In genomic region chr1:3827813-3828307, GRCh38 we compare ENCODE assay signal across 18 cellular contexts. TPM values are rescaled to one million over a fixed set of nuclear protein-coding genes. Genes with fewer than 3 reads are reported as not detected.
A peak's percentile ranks its signal among the peaks of the same experiment; 100 is the strongest.
DNase-seq lines count a peak whose midpoint lies in the region; ATAC-seq and TF ChIP-seq lines count a peak whose summit lies in the region.
"Had no signal": no experiment of that assay in that cellular context is flagged by ENCODE, and none has a peak within 500 bp of the region (broad histone marks: within the 10 kb centered on the region; RNA-seq: fewer than 3 reads in every experiment).

No MANE protein-coding gene starts in this region.

- H3K36me3 Mint-ChIP-seq in HFFc6 (ENCODE audit: low read depth) = peaks cover 17% of the 10 kb centered on the region

- ATAC-seq in HG03442 (IDR thresholded peaks at IDR 0.05; ENCODE audit: unreplicated experiment) (no peak), GM18867 (IDR thresholded peaks at IDR 0.05; ENCODE audit: unreplicated experiment) (no peak)
- ATAC-seq: activated T-cell treated with anti-CD3 and anti-CD28 coated beads, Interleukin-2, amount 50 U/mL, for 4 hours; natural killer cell treated with Interleukin-12 subunit alpha and Interleukin-12 subunit beta and Interleukin-15 and Interleukin-18, amount 100 ng/mL, for 72 hours; sciatic nerve; stimulated activated memory B cell treated with anti-CD40 and anti-IgM and Interleukin-4, amounts not matched to agents 10 μg/mL and 1 μg/mL and 100 μg/mL, for 72 hours had no signal

- H3K27me3 Mint-ChIP-seq in HFFc6 (ENCODE audit: insufficient read depth) = no peaks in the 10 kb centered on the region
- H3K27me3 Mint-ChIP-seq: activated CD4-positive, alpha-beta T cell treated with anti-CD3 and anti-CD28 coated beads, Interleukin-2, amount 10 ng/mL, durations not matched to agents 24 days and 14 days; natural killer cell treated with Interleukin-12 subunit alpha and Interleukin-12 subunit beta and Interleukin-15 and Interleukin-18, amount 100 ng/mL, for 72 hours; stimulated activated memory B cell treated with anti-CD40 and anti-IgM and Interleukin-4, amounts not matched to agents 10 μg/mL and 1 μg/mL and 100 μg/mL, for 72 hours had no signal

- H3K9me3 Mint-ChIP-seq in HFFc6 = no peaks in the 10 kb centered on the region
- H3K9me3 Mint-ChIP-seq: activated CD4-positive, alpha-beta T cell treated with anti-CD3 and anti-CD28 coated beads, Interleukin-2, amount 10 ng/mL, durations not matched to agents 24 days and 14 days; activated T-cell treated with anti-CD3 and anti-CD28 coated beads, Interleukin-2, amount 50 U/mL, for 4 hours; natural killer cell treated with Interleukin-12 subunit alpha and Interleukin-12 subunit beta and Interleukin-15 and Interleukin-18, amount 100 ng/mL, for 72 hours; stimulated activated memory B cell treated with anti-CD40 and anti-IgM and Interleukin-4, amounts not matched to agents 10 μg/mL and 1 μg/mL and 100 μg/mL, for 72 hours had no signal

- in situ Hi-C loops in ACHN (cut with HindIII; ENCODE audit: low pct_ligation_motif_present, low pct_unique_long_range_greater_than_20kb, low sequenced_read_pairs) = no loop called here

- TF ChIP-seq CTCF in HFFc6 (IDR thresholded peaks at IDR 0.05) (0 out of 2 replicates have a peak, but pooled peaks have one; percentile 23), choroid plexus epithelial cell (conservative IDR thresholded peaks at IDR 0.05; ENCODE audit: low read depth, low read length) (no peak)

- DNase-seq in ACHN (peak; percentile 37), HFFc6 (no peak), choroid plexus epithelial cell (ENCODE audit: low read depth) (peak; percentile 30), medulla oblongata (ENCODE audit: extremely low spot score) (peak; percentile 62), NCI-H524 treated with DMSO at 0.1 percent for 48 hours (lab: John Stamatoyannopoulos, UW) (no peak), NCI-H1105 (lab: John Stamatoyannopoulos, UW) (no peak)
- DNase-seq: activated CD4-positive, alpha-beta T cell treated with anti-CD3 and anti-CD28 coated beads, Interleukin-2, amount 10 ng/mL, durations not matched to agents 24 days and 14 days; activated T-cell treated with anti-CD3 and anti-CD28 coated beads, Interleukin-2, amount 50 U/mL, for 4 hours; amniotic stem cell; lower lobe of right lung; NCI-H187 treated with DMSO at 0.1 percent for 48 hours; RPMI8226; T-helper 2 cell had no signal

- no peak overlapping the region for H3K27ac Mint-ChIP-seq in HFFc6
- H3K27ac Mint-ChIP-seq: activated CD4-positive, alpha-beta T cell treated with anti-CD3 and anti-CD28 coated beads, Interleukin-2, amount 10 ng/mL, durations not matched to agents 24 days and 14 days; natural killer cell treated with Interleukin-12 subunit alpha and Interleukin-12 subunit beta and Interleukin-15 and Interleukin-18, amount 100 ng/mL, for 72 hours; stimulated activated memory B cell treated with anti-CD40 and anti-IgM and Interleukin-4, amounts not matched to agents 10 μg/mL and 1 μg/mL and 100 μg/mL, for 72 hours had no signal

- H3K4me1 Mint-ChIP-seq in HFFc6 (ENCODE audit: low read depth) = peaks cover 20% of the 10 kb centered on the region
- H3K4me1 Mint-ChIP-seq: activated CD4-positive, alpha-beta T cell treated with anti-CD3 and anti-CD28 coated beads, Interleukin-2, amount 10 ng/mL, durations not matched to agents 24 days and 14 days; stimulated activated memory B cell treated with anti-CD40 and anti-IgM and Interleukin-4, amounts not matched to agents 10 μg/mL and 1 μg/mL and 100 μg/mL, for 72 hours had no signal

- no peak overlapping the region for H3K4me3 ChIP-seq in choroid plexus epithelial cell (ENCODE audit: low read depth, low read length)
- H3K4me3 ChIP-seq: lower lobe of right lung had no signal

- no peak overlapping the region for H3K4me3 Mint-ChIP-seq in HFFc6
- H3K4me3 Mint-ChIP-seq: activated CD4-positive, alpha-beta T cell treated with anti-CD3 and anti-CD28 coated beads, Interleukin-2, amount 10 ng/mL, durations not matched to agents 24 days and 14 days; activated T-cell treated with anti-CD3 and anti-CD28 coated beads, Interleukin-2, amount 50 U/mL, for 4 hours; natural killer cell treated with Interleukin-12 subunit alpha and Interleukin-12 subunit beta and Interleukin-15 and Interleukin-18, amount 100 ng/mL, for 72 hours; stimulated activated memory B cell treated with anti-CD40 and anti-IgM and Interleukin-4, amounts not matched to agents 10 μg/mL and 1 μg/mL and 100 μg/mL, for 72 hours had no signal

RNA-seq across cellular contexts. Expression of gene CEP104, which starts 29.2 kb away (rescaled TPM):
- 10 to 100 TPM; 43.2 to 63.4 (median 52.9) TPM for total RNA-seq in HFFc6 (2021; fragmentation: NEBNext Ultra II Directional; extraction: Animal tissue kit (Norgen Biotek cat#: 25700))

RNA-seq across cellular contexts. Expression of gene DFFB, which starts 29.4 kb away (rescaled TPM):
- 1 to 10 TPM; 4.5 to 5.8 (median 5.2) TPM for total RNA-seq in HFFc6 (2021; fragmentation: NEBNext Ultra II Directional; extraction: Animal tissue kit (Norgen Biotek cat#: 25700))

RNA-seq across cellular contexts. Expression of gene LRRC47, which starts 31.6 kb away (rescaled TPM):
- total RNA-seq in HFFc6 (2021; fragmentation: NEBNext Ultra II Directional; extraction: Animal tissue kit (Norgen Biotek cat#: 25700)) = 10 to 100 TPM; 39.1 to 51.0 (median 45.2) TPM

RNA-seq across cellular contexts. Expression of gene SMIM1, which starts 55.3 kb away (rescaled TPM):
- total RNA-seq in HFFc6 (2021; fragmentation: NEBNext Ultra II Directional; extraction: Animal tissue kit (Norgen Biotek cat#: 25700)) = 1 to 10 TPM in 4 of 6 experiments, under 1 TPM in 2; 0.38 to 3.4 (median 1.6) TPM
- total RNA-seq: natural killer cell treated with Interleukin-12 subunit alpha and Interleukin-12 subunit beta and Interleukin-15 and Interleukin-18, amount 100 ng/mL, for 72 hours had no signal

Comparison
In these comparisons a context has a peak if more than half of its experiments do, and no peak if none do; other contexts are left out.
1. DNase-seq: peak in ACHN (single experiment), choroid plexus epithelial cell (single experiment) and medulla oblongata (single experiment); none in HFFc6 (single experiment), NCI-H524 treated with DMSO at 0.1 percent for 48 hours (single experiment) and NCI-H1105 (single experiment).